In genomic region chr19:33168528-33168927, GRCh38 we compare ENCODE assay signal across 40 cellular contexts. TPM values are rescaled to one million over a fixed set of nuclear protein-coding genes. Genes with fewer than 3 reads are reported as not detected.
"Had no signal": no experiment of that assay in that cellular context is flagged by ENCODE, and none has a peak within 500 bp of the region (broad histone marks: within the 10 kb centered on the region; RNA-seq: fewer than 3 reads in every experiment).

No MANE protein-coding gene starts in this region.

- H3K27ac ChIP-seq: adrenal gland, ascending aorta, body of pancreas, brain microvascular endothelial cell, breast epithelium, cardiac muscle cell had no signal

- FAIRE-seq: astrocyte, bronchial epithelial cell had no signal

- H3K27me3 Mint-ChIP-seq: activated naive CD4-positive, alpha-beta T cell treated with anti-CD3 and anti-CD28 coated beads, Interleukin-2, amount 50 U/mL, for 24 hours; activated naive CD8-positive, alpha-beta T cell; activated naive CD8-positive, alpha-beta T cell treated with anti-CD3 and anti-CD28 coated beads for 36 hours; activated naive CD8-positive, alpha-beta T cell treated with anti-CD3 and anti-CD28 coated beads, Interleukin-2, amount 10 ng/mL, durations not matched to agents 7 days and 5 days; activated naive CD8-positive, alpha-beta T cell treated with anti-CD3 and anti-CD28 coated beads, Interleukin-2, amount 50 U/mL, for 24 hours; activated T-cell treated with anti-CD3 and anti-CD28 coated beads, Interleukin-2, amount 50 U/mL, for 24 hours; activated T-helper 17 cell treated with anti-CD3 and anti-CD28 coated beads, Interleukin-2, amount 50 U/mL, for 72 hours; brain; central memory CD8-positive, alpha-beta T cell had no signal

- H3K27ac Mint-ChIP-seq: activated naive CD4-positive, alpha-beta T cell treated with anti-CD3 and anti-CD28 coated beads for 36 hours; activated naive CD4-positive, alpha-beta T cell treated with anti-CD3 and anti-CD28 coated beads, Interleukin-2, amount 10 ng/mL, durations not matched to agents 7 days and 5 days; activated naive CD4-positive, alpha-beta T cell treated with anti-CD3 and anti-CD28 coated beads, Interleukin-2, amount 50 U/mL, for 24 hours; activated naive CD4-positive, alpha-beta T cell treated with anti-CD3 and anti-CD28 coated beads, Interleukin-2, amount 50 U/mL, for 72 hours; activated naive CD8-positive, alpha-beta T cell; activated naive CD8-positive, alpha-beta T cell treated with anti-CD3 and anti-CD28 coated beads for 36 hours; activated naive CD8-positive, alpha-beta T cell treated with anti-CD3 and anti-CD28 coated beads, Interleukin-2, amount 10 ng/mL, durations not matched to agents 7 days and 5 days; activated naive CD8-positive, alpha-beta T cell treated with anti-CD3 and anti-CD28 coated beads, Interleukin-2, amount 50 U/mL, for 24 hours; activated T-cell treated with anti-CD3 and anti-CD28 coated beads, Interleukin-2, amount 50 U/mL, for 24 hours; activated T-cell treated with anti-CD3 and anti-CD28 coated beads, Interleukin-2, amount 50 U/mL, for 72 hours; activated T-helper 1 cell treated with anti-CD3 and anti-CD28 coated beads, Interleukin-12 subunit alpha, Interleukin-12 subunit beta, Interleukin-2, Interleukin-4 antibody, amounts not matched to agents 30 ng/mL and 10 ng/mL and 1 ng/mL, durations not matched to agents 14 hours and 24 hours and 36 hours; activated T-helper 17 cell treated with anti-CD3 and anti-CD28 coated beads, Interleukin-2, amount 50 U/mL, for 72 hours; activated T-helper 2 cell treated with anti-CD3 and anti-CD28 coated beads, Interferon-gamma antibody, Interleukin-2, Interleukin-4, amounts not matched to agents 10 μg/mL and 5 μg/mL and 100 μg/mL, durations not matched to agents 14 hours and 24 hours and 36 hours; brain had no signal

- H3K4me3 ChIP-seq: adrenal gland, ascending aorta, body of pancreas, breast epithelium, cardiac muscle cell had no signal

- H3K4me1 Mint-ChIP-seq: activated naive CD8-positive, alpha-beta T cell treated with anti-CD3 and anti-CD28 coated beads, Interleukin-2, amount 10 ng/mL, durations not matched to agents 7 days and 5 days had no signal

- H3K9me3 ChIP-seq: adrenal gland, ascending aorta, body of pancreas, breast epithelium had no signal

- H3K9me3 Mint-ChIP-seq: activated naive CD4-positive, alpha-beta T cell treated with anti-CD3 and anti-CD28 coated beads, Interleukin-2, amount 50 U/mL, for 24 hours; activated T-helper 17 cell treated with anti-CD3 and anti-CD28 coated beads, Interleukin-2, amount 50 U/mL, for 72 hours; central memory CD8-positive, alpha-beta T cell had no signal

- H3K36me3 ChIP-seq: adrenal gland, ascending aorta, brain microvascular endothelial cell, breast epithelium, cardiac muscle cell had no signal

- H3K4me1 ChIP-seq: adrenal gland, body of pancreas, breast epithelium had no signal

- ATAC-seq: activated naive CD4-positive, alpha-beta T cell treated with anti-CD3 and anti-CD28 coated beads, Interleukin-2, amount 50 U/mL, for 72 hours; activated naive CD8-positive, alpha-beta T cell treated with anti-CD3 and anti-CD28 coated beads, Interleukin-2, amount 50 U/mL, for 24 hours; activated T-cell treated with anti-CD3 and anti-CD28 coated beads, Interleukin-2, amount 50 U/mL, for 4 hours; activated T-cell treated with anti-CD3 and anti-CD28 coated beads, Interleukin-2, amount 50 U/mL, for 72 hours; activated T-helper 17 cell treated with anti-CD3 and anti-CD28 coated beads, Interleukin-2, amount 50 U/mL, for 72 hours; body of pancreas had no signal

- H3K4me3 Mint-ChIP-seq: activated naive CD4-positive, alpha-beta T cell treated with anti-CD3 and anti-CD28 coated beads for 36 hours; activated naive CD4-positive, alpha-beta T cell treated with anti-CD3 and anti-CD28 coated beads, Interleukin-2, amount 10 ng/mL, durations not matched to agents 7 days and 5 days; activated naive CD4-positive, alpha-beta T cell treated with anti-CD3 and anti-CD28 coated beads, Interleukin-2, amount 50 U/mL, for 24 hours; activated naive CD8-positive, alpha-beta T cell; activated naive CD8-positive, alpha-beta T cell treated with anti-CD3 and anti-CD28 coated beads for 36 hours; activated naive CD8-positive, alpha-beta T cell treated with anti-CD3 and anti-CD28 coated beads, Interleukin-2, amount 10 ng/mL, durations not matched to agents 7 days and 5 days; activated naive CD8-positive, alpha-beta T cell treated with anti-CD3 and anti-CD28 coated beads, Interleukin-2, amount 50 U/mL, for 24 hours; activated T-cell treated with anti-CD3 and anti-CD28 coated beads, Interleukin-2, amount 50 U/mL, for 24 hours; activated T-cell treated with anti-CD3 and anti-CD28 coated beads, Interleukin-2, amount 50 U/mL, for 4 hours; activated T-cell treated with anti-CD3 and anti-CD28 coated beads, Interleukin-2, amount 50 U/mL, for 72 hours; activated T-helper 1 cell treated with anti-CD3 and anti-CD28 coated beads, Interleukin-12 subunit alpha, Interleukin-12 subunit beta, Interleukin-2, Interleukin-4 antibody, amounts not matched to agents 30 ng/mL and 10 ng/mL and 1 ng/mL, durations not matched to agents 14 hours and 24 hours and 36 hours; activated T-helper 17 cell treated with anti-CD3 and anti-CD28 coated beads, Interleukin-2, amount 50 U/mL, for 72 hours; brain; central memory CD8-positive, alpha-beta T cell had no signal

- DNase-seq: activated effector memory CD4-positive, alpha-beta T cell treated with anti-CD3 and anti-CD28 coated beads, Interleukin-2, amount 50 U/mL, for 16 hours; activated effector memory CD4-positive, alpha-beta T cell treated with Interleukin-2 at 50 U/mL for 16 hours; activated gamma-delta T cell; activated gamma-delta T cell treated with Interleukin-2 at 50 U/mL for 16 hours; activated naive CD4-positive, alpha-beta T cell; activated naive CD4-positive, alpha-beta T cell treated with anti-CD3 and anti-CD28 coated beads for 36 hours; activated naive CD4-positive, alpha-beta T cell treated with anti-CD3 and anti-CD28 coated beads, Interleukin-2, amount 10 ng/mL, durations not matched to agents 7 days and 5 days; activated naive CD4-positive, alpha-beta T cell treated with anti-CD3 and anti-CD28 coated beads, Interleukin-2, amount 50 U/mL, for 16 hours; activated naive CD4-positive, alpha-beta T cell treated with Interleukin-2 at 50 U/mL for 16 hours; activated naive CD8-positive, alpha-beta T cell treated with anti-CD3 and anti-CD28 coated beads for 36 hours; activated naive CD8-positive, alpha-beta T cell treated with anti-CD3 and anti-CD28 coated beads, Interleukin-2, amount 10 ng/mL, durations not matched to agents 7 days and 5 days; activated naive CD8-positive, alpha-beta T cell treated with anti-CD3 and anti-CD28 coated beads, Interleukin-2, amount 50 U/mL, for 24 hours; activated T-cell treated with anti-CD3 and anti-CD28 coated beads, Interleukin-2, amount 50 U/mL, for 24 hours; activated T-cell treated with anti-CD3 and anti-CD28 coated beads, Interleukin-2, amount 50 U/mL, for 4 hours; activated T-cell treated with anti-CD3 and anti-CD28 coated beads, Interleukin-2, amount 50 U/mL, for 48 hours; activated T-cell treated with anti-CD3 and anti-CD28 coated beads, Interleukin-2, amount 50 U/mL, for 72 hours; adrenal gland; amniotic stem cell; amygdala; anterior cingulate cortex; body of pancreas; brain microvascular endothelial cell; caudate nucleus; central memory CD4-positive, alpha-beta T cell; cerebellar nuclear complex had no signal

RNA-seq across cellular contexts. Expression of gene WDR88, which starts 36.6 kb away (rescaled TPM):
- polyA plus RNA-seq: adipose tissue, aorta had no signal

RNA-seq across cellular contexts. Expression of gene SLC7A10, which starts 57.1 kb away (rescaled TPM):
- polyA plus RNA-seq: aorta, cardiac muscle cell had no signal
